ENCODE assay signal across 30 cellular contexts in genomic region chr20:13419445-13419844, GRCh38.
"Had no signal": no experiment of that assay in that cellular context is flagged by ENCODE, and none has a peak within 500 bp of the region (broad histone marks: within the 10 kb centered on the region; RNA-seq: fewer than 3 reads in every experiment).

No MANE protein-coding gene starts in this region.

- ATAC-seq: activated CD4-positive, alpha-beta T cell treated with anti-CD3 and anti-CD28 coated beads for 36 hours; activated CD4-positive, CD25-positive, alpha-beta regulatory T cell treated with anti-CD3 and anti-CD28 coated beads, Interleukin-2, amount 50 U/mL, for 24 hours; activated CD8-positive, alpha-beta T cell treated with anti-CD3 and anti-CD28 coated beads, Interleukin-2, amount 10 ng/mL, durations not matched to agents 7 days and 5 days; Panc1 had no signal

- H3K27ac ChIP-seq: ascending aorta, KMS-11, SJCRH30, SK-N-MC, WERI-Rb-1 had no signal

- DNase-seq: activated CD4-positive, alpha-beta T cell treated with anti-CD3 and anti-CD28 coated beads for 36 hours; activated CD4-positive, alpha-beta T cell treated with anti-CD3 and anti-CD28 coated beads, Interleukin-2, amount 10 ng/mL, durations not matched to agents 7 days and 5 days; activated CD4-positive, alpha-beta T cell treated with anti-CD3 and anti-CD28 coated beads, Interleukin-2, amount 50 U/mL, for 48 hours; activated CD8-positive, alpha-beta T cell treated with anti-CD3 and anti-CD28 coated beads, Interleukin-2, amount 10 ng/mL, durations not matched to agents 7 days and 5 days; activated gamma-delta T cell; activated naive CD4-positive, alpha-beta T cell treated with Interleukin-2 at 50 U/mL for 16 hours; activated naive CD8-positive, alpha-beta T cell treated with anti-CD3 and anti-CD28 coated beads, Interleukin-2, amount 10 ng/mL, durations not matched to agents 7 days and 5 days; activated T-cell treated with anti-CD3 and anti-CD28 coated beads, Interleukin-2, amount 50 U/mL, for 24 hours; amygdala; MM.1S; NCI-H1092; NCI-H1417; NCI-H146; NCI-H187 treated with DMSO at 0.1 percent for 48 hours; NCI-H2081; NCI-H2171 treated with DMSO at 0.1 percent for 48 hours; NCI-H2227 treated with DMSO at 0.1 percent for 48 hours; NCI-H446; NCI-H510A treated with DMSO at 0.1 percent for 48 hours; NCI-H526 treated with DMSO at 0.1 percent for 48 hours; NCI-H774; SHP77; SJCRH30; T1000; WERI-Rb-1 had no signal

- H3K4me2 ChIP-seq: KMS-11 had no signal

- H3K9ac ChIP-seq: KMS-11 had no signal

- H3K4me1 ChIP-seq: ascending aorta, SJCRH30 had no signal

- H3K9me3 ChIP-seq: ascending aorta had no signal

- H3K36me3 ChIP-seq: SJCRH30, WERI-Rb-1 had no signal

- H3K27me3 ChIP-seq: ascending aorta, SJCRH30 had no signal

- H3K4me3 ChIP-seq: ascending aorta, SJCRH30, SK-N-MC had no signal
